8 cellular contexts compared by ENCODE assay signal in the genomic region with DNA sequence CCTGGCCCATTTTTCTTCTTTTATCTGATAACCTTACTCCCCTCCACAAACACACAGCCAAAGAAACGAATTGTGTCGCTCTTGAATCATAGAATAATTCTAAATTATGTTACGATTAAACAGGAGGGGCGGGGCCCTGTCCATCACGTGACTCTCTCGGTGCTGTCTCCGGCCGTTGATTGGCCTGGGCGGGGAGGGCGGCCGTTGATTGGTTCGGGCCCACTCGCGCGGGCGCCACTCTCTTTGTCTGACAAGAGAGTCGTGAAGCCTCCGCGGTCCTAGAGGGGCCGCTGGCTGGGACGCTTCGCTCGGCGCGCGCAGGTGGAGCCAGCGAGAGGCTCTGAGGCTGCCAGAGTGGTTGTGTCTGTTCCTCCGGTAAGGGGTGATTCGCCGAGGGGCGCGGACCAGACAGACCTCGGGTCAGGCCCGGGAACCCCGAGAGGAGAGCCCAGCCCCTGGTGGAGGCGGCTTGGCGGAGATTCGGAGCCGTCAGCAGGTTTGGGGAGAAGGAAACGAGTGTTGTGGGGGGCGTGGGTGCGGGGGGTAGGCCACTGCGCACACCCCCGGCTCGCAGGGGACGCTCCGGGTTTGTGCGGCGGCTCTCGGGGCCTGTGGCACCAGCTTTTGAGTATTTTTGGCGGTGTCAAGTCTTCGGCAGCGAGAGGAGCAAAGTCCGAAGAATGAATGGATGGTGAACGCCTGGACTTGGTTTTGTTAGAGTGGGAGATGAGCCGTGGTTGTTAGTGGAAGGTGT. TPM values are rescaled to one million over a fixed set of nuclear protein-coding genes. Genes with fewer than 3 reads are reported as not detected.
A peak's percentile ranks its signal among the peaks of the same experiment; 100 is the strongest.
DNase-seq lines count a peak whose midpoint lies in the region; ATAC-seq, FAIRE-seq and TF ChIP-seq lines count a peak whose summit lies in the region.

Gene ZNF789 (plus strand): TSS at position 330 of the 754 bp plus-strand sequence. CDS start 3,567 bp downstream, outside the sequence.

- peak; percentile 98 for DNase-seq in GM12865 (ENCODE audit: low read depth)
- DNase-seq in NCI-H1417 treated with DMSO at 0.1 percent for 48 hours (lab: John Stamatoyannopoulos, UW) = peak; percentile 84
- DNase-seq in SW480 (ENCODE audit: low spot score) = peak; percentile 99
- peak; percentile 97 for DNase-seq in activated naive CD8-positive, alpha-beta T cell treated with anti-CD3 and anti-CD28 coated beads, Interleukin-2, amount 50 U/mL, for 24 hours
- peak; percentile 99 for DNase-seq in Right ventricle myocardium superior
- DNase-seq in pancreas = peak; percentile 97 to 99 (median 98)
- peak; percentile 98 for DNase-seq in tibial nerve (ENCODE audit: low spot score in 2 of 2)

- H3K27me3 Mint-ChIP-seq in activated naive CD8-positive, alpha-beta T cell treated with anti-CD3 and anti-CD28 coated beads, Interleukin-2, amount 50 U/mL, for 24 hours = no peaks in the 10 kb centered on the region

- peak; percentile 9 to 61 for TF ChIP-seq POLR2A in tibial nerve (IDR thresholded peaks at IDR 0.05)

- peaks cover 10% of the 10 kb centered on the region for H3K36me3 Mint-ChIP-seq in activated naive CD8-positive, alpha-beta T cell treated with anti-CD3 and anti-CD28 coated beads, Interleukin-2, amount 50 U/mL, for 24 hours (ENCODE audit: low read depth)

- peaks cover 34% of the 10 kb centered on the region for H3K4me1 Mint-ChIP-seq in activated naive CD8-positive, alpha-beta T cell treated with anti-CD3 and anti-CD28 coated beads, Interleukin-2, amount 50 U/mL, for 24 hours

- H3K36me3 ChIP-seq in pancreas = no peaks in the 10 kb centered on the region
- H3K36me3 ChIP-seq in tibial nerve = no peaks in the 10 kb centered on the region

- H3K9me3 ChIP-seq in pancreas (no peaks in the 10 kb centered on the region), tibial nerve (no peaks in the 10 kb centered on the region)

- intact Hi-C loops in Right ventricle myocardium superior (cut with DNase I) (no loop called here), pancreas (cut with DNase I) (no loop called here)

- H3K4me3 ChIP-seq in GM12865 (ENCODE audit: low read depth, low read length) = peak within 1 kb of the TSS; percentile 93
- peak within 1 kb of the TSS; percentile 50 to 86 (median 66) for H3K4me3 ChIP-seq in pancreas
- peak within 1 kb of the TSS; percentile 57 to 85 (median 76) for H3K4me3 ChIP-seq in tibial nerve

- FAIRE-seq in pancreas (lab: Jason Lieb, UNC) = peak; percentile 97

- ATAC-seq in HG02763 (IDR thresholded peaks at IDR 0.05; ENCODE audit: unreplicated experiment) = peak; percentile 95
- ATAC-seq in activated naive CD8-positive, alpha-beta T cell treated with anti-CD3 and anti-CD28 coated beads, Interleukin-2, amount 50 U/mL, for 24 hours = peak; percentile 99
- ATAC-seq in Right ventricle myocardium superior (ENCODE audit: poor library complexity) = peak; percentile 99
- ATAC-seq in pancreas = peak; percentile 97 to 99 (median 98)

- TF ChIP-seq EP300 in tibial nerve (IDR thresholded peaks at IDR 0.05) = peak; percentile 53 to 80

- H3K4me1 ChIP-seq in pancreas (peaks cover 0 to 4% (median 0%) of the 10 kb centered on the region in 3 donors), tibial nerve (peaks cover 0 to 40% (median 16%) of the 10 kb centered on the region in 4 donors)

- peak within 1 kb of the TSS; percentile 100 for H3K4me3 Mint-ChIP-seq in activated naive CD8-positive, alpha-beta T cell treated with anti-CD3 and anti-CD28 coated beads, Interleukin-2, amount 50 U/mL, for 24 hours

- TF ChIP-seq CTCF in GM12865 (IDR thresholded peaks at IDR 0.05; ENCODE audit: insufficient read depth, low read depth, low read length, missing control alignments) = no peak
- TF ChIP-seq CTCF in pancreas (IDR thresholded peaks at IDR 0.05) = no peak
- no peak for TF ChIP-seq CTCF in tibial nerve (IDR thresholded peaks at IDR 0.05)

- H3K27me3 ChIP-seq in pancreas (no peaks in the 10 kb centered on the region), tibial nerve (no peaks in the 10 kb centered on the region)

- WGBS in pancreas, 2 donors = 1% methylated on average over 56 of the region's 56 CpGs
- WGBS in tibial nerve, 2 donors = 0 to 1% methylated on average over 43 to 53 of the region's 56 CpGs

- peak within 1 kb of the TSS; percentile 95 for H3K27ac Mint-ChIP-seq in activated naive CD8-positive, alpha-beta T cell treated with anti-CD3 and anti-CD28 coated beads, Interleukin-2, amount 50 U/mL, for 24 hours

- H3K27ac ChIP-seq in pancreas (peak within 1 kb of the TSS; percentile 58 to 77 (median 65)), tibial nerve (peak within 1 kb of the TSS; percentile 45 to 91 (median 86))

- H3K9me3 Mint-ChIP-seq in activated naive CD8-positive, alpha-beta T cell treated with anti-CD3 and anti-CD28 coated beads, Interleukin-2, amount 50 U/mL, for 24 hours = no peaks in the 10 kb centered on the region

RNA-seq across cellular contexts. Expression of gene ZNF789, which starts in this region (rescaled TPM):
- total RNA-seq in Right ventricle myocardium superior (3.4 TPM), pancreas (1 to 10 TPM; 3.6 to 7.8 (median 4.3) TPM), tibial nerve (10 to 100 TPM in 3 of 4 donors, 1 to 10 TPM in 1; 7.4 to 16.5 (median 12.1) TPM)
- polyA plus RNA-seq in pancreas = 10 to 100 TPM; 12.9 to 21.9 TPM

Comparison
In these comparisons a context has a peak if more than half of its experiments do, and no peak if none do; other contexts are left out.
1. Peak in every context shown above with its lines: DNase-seq, ATAC-seq, H3K4me3 ChIP-seq and H3K27ac ChIP-seq.